Comparison of ENCODE assay signal across 13 cellular contexts in the genomic region with DNA sequence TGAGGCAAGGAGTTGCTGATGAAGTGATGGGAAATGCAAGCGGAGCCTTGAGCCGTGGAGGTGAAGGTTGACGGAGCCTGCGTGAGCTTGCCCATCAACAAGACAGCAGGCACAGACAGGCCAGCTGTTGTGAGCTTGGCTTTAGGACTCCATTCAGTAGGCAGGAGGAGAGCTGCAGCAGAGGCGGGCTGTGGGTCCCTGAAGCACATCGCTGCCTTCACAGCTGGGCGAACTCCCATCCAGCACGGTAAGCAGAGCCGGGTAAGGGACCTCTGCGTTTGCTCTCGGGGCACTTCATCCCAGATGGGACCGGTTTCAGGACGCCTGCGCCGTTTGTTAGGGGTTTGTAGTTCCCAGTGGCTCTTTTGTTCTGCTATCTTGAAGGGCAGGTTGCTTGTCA. TPM values are rescaled to one million over a fixed set of nuclear protein-coding genes. Genes with fewer than 3 reads are reported as not detected.
A peak's percentile ranks its signal among the peaks of the same experiment; 100 is the strongest.
DNase-seq lines count a peak whose midpoint lies in the region; ATAC-seq and TF ChIP-seq lines count a peak whose summit lies in the region.
"Had no signal": no experiment of that assay in that cellular context is flagged by ENCODE, and none has a peak within 500 bp of the region (broad histone marks: within the 10 kb centered on the region; RNA-seq: fewer than 3 reads in every experiment).

No MANE protein-coding gene starts in this region.

- H3K4me1 Mint-ChIP-seq in Calu3 (ENCODE audit: low read depth, unreplicated experiment), result peaks cover 29% of the 10 kb centered on the region

- BruUV-seq in Calu3 (replicated peaks; lab: Mats Ljungman, UMichigan), result no TSS peak

- 35 to 42% methylated on average over 15 of the region's 15 CpGs for WGBS in lung, 2 donors

- H3K4me3 Mint-ChIP-seq in Calu3 (ENCODE audit: low read depth, unreplicated experiment), result peak overlapping the region; percentile 71

- H3K4me3 ChIP-seq in astrocyte of the spinal cord (ENCODE audit: low read depth, low read length) (peak overlapping the region; percentile 10), lung (peak overlapping the region; percentile 3)
- H3K4me3 ChIP-seq: GM12878, right lobe of liver had no signal

- no peaks in the 10 kb centered on the region for H3K9me3 Mint-ChIP-seq in Calu3 (ENCODE audit: low read depth, unreplicated experiment)

- peaks cover 27% of the 10 kb centered on the region for H3K36me3 Mint-ChIP-seq in Calu3 (ENCODE audit: insufficient read depth, unreplicated experiment)

- H3K27me3 Mint-ChIP-seq in Calu3 (ENCODE audit: unreplicated experiment), result no peaks in the 10 kb centered on the region

- intact Hi-C loops in Calu3 (cut with micrococcal nuclease; ENCODE audit: unreplicated experiment), result no loop called here

- H3K4me1 ChIP-seq in lung (ENCODE audit: control insufficient read depth in 2 of 2, insufficient read depth in 2 of 2, low read length in 2 of 2), result no peaks in the 10 kb centered on the region
- H3K4me1 ChIP-seq: right lobe of liver had no signal

- in situ Hi-C loops in astrocyte of the spinal cord (cut with HindIII; ENCODE audit: low sequenced_read_pairs), result no loop called here

- no peak for ATAC-seq in lung (ENCODE audit: insufficient read depth, low FRiP score)
- no peak for ATAC-seq in HG03571 (IDR thresholded peaks at IDR 0.05; ENCODE audit: unreplicated experiment)
- ATAC-seq in HG02973 (IDR thresholded peaks at IDR 0.05; ENCODE audit: unreplicated experiment), result no peak
- ATAC-seq in GM18870 (IDR thresholded peaks at IDR 0.05; ENCODE audit: unreplicated experiment), result no peak
- ATAC-seq: activated CD4-positive, CD25-positive, alpha-beta regulatory T cell treated with anti-CD3 and anti-CD28 coated beads, Interleukin-2, amount 50 U/mL, for 24 hours; GM12878; right lobe of liver had no signal

- peak overlapping the region; percentile 96 for H3K27ac Mint-ChIP-seq in Calu3 (ENCODE audit: unreplicated experiment)

- TF ChIP-seq CTCF in Calu3 (IDR thresholded peaks at IDR 0.05; ENCODE audit: unreplicated experiment), result no peak
- no peak for TF ChIP-seq CTCF in astrocyte of the spinal cord (IDR thresholded peaks at IDR 0.05; ENCODE audit: low read depth, low read length)
- no peak for TF ChIP-seq CTCF in lung (IDR thresholded peaks at IDR 0.05; ENCODE audit: control extremely low read depth, extremely low read depth)

- DNase-seq in Calu3 (peak; percentile 27), NCI-H1694 (lab: John Stamatoyannopoulos, UW) (peak; percentile 17), astrocyte of the spinal cord (ENCODE audit: low read depth, low spot score) (peak; percentile 8), lung (ENCODE audit: low spot score) (no peak)
- DNase-seq in NK-92 treated with Interleukin-12 subunit alpha and Interleukin-12 subunit beta, amount 100 ng/mL, for 24 hours (lab: John Stamatoyannopoulos, UW), result no peak
- DNase-seq: activated naive CD4-positive, alpha-beta T cell treated with anti-CD3 and anti-CD28 coated beads, Interleukin-2, amount 50 U/mL, for 16 hours; right lobe of liver had no signal

- CTCF ChIA-PET in Calu3 (lab: Charles Lee), result interaction anchor here (1.2 kb wide), 1 partner anchor 8 kb away, joined by 3 read pairs; no protein-coding TSS in a partner anchor

- H3K27me3 ChIP-seq in lung (ENCODE audit: control insufficient read depth, insufficient read depth), result no peaks in the 10 kb centered on the region
- H3K27me3 ChIP-seq: right lobe of liver had no signal

- H3K9me3 ChIP-seq in lung (ENCODE audit: control insufficient read depth in 2 of 2, insufficient read depth in 1 of 2, low read length in 1 of 2), result peaks cover 0 to 6% of the 10 kb centered on the region in 2 donors
- H3K9me3 ChIP-seq: right lobe of liver had no signal

- H3K36me3 ChIP-seq in lung (ENCODE audit: control insufficient read depth in 2 of 2, insufficient read depth in 2 of 2, low read length in 2 of 2), result no peaks in the 10 kb centered on the region
- H3K36me3 ChIP-seq: right lobe of liver had no signal

- peak overlapping the region in 1 of 2 donors; percentile 56 for H3K27ac ChIP-seq in lung (ENCODE audit: low read depth in 1 of 2, low read length in 1 of 2)
- H3K27ac ChIP-seq: right lobe of liver had no signal

RNA-seq across cellular contexts. Expression of a gene that starts 54.8 kb away (rescaled TPM):
- total RNA-seq in Calu3 (2022) (0.38 and 0.39 TPM in 2 replicates), lung (1 to 10 TPM in 1 of 2 donors, under 1 TPM in 1; 0.34 to 1.3 TPM)
- under 1 TPM in 1 of 2 donors, not detected in 1; 0.18 TPM for polyA plus RNA-seq in lung
- total RNA-seq: GM12878 had no signal
- polyA plus RNA-seq: GM12878, liver had no signal

Comparison
In these comparisons a context has a peak if more than half of its experiments do, and no peak if none do; other contexts are left out.
1. DNase-seq: peak in Calu3 (single experiment), NCI-H1694 (single experiment) and astrocyte of the spinal cord (single experiment); none in lung (single experiment) and NK-92 treated with Interleukin-12 subunit alpha and Interleukin-12 subunit beta, amount 100 ng/mL, for 24 hours (single experiment).